12 cellular contexts compared by ENCODE assay signal in genomic region chr2:238235331-238235732, GRCh38. TPM values are rescaled to one million over a fixed set of nuclear protein-coding genes. Genes with fewer than 3 reads are reported as not detected.
DNase-seq lines count a peak whose midpoint lies in the region; ATAC-seq, FAIRE-seq and TF ChIP-seq lines count a peak whose summit lies in the region.
"Had no signal": no experiment of that assay in that cellular context is flagged by ENCODE, and none has a peak within 500 bp of the region (broad histone marks: within the 10 kb centered on the region; RNA-seq: fewer than 3 reads in every experiment).

No MANE protein-coding gene starts in this region.

- peaks cover 0 to 23% (median 0%) of the 10 kb centered on the region in 11 experiments; a peak in 9 of 22 replicates for H3K27me3 ChIP-seq in BLaER1 treated with 17β-estradiol and CSF1 and Interleukin-3, amounts not matched to agents 10 nM and 100 nM
- H3K27me3 ChIP-seq in H7 (ENCODE audit: control insufficient read depth, insufficient read depth, low read length) (peaks cover 62% of the 10 kb centered on the region), foreskin keratinocyte (peaks cover 64% of the 10 kb centered on the region)

- ATAC-seq in foreskin keratinocyte, result no peak
- ATAC-seq: Right ventricle myocardium inferior had no signal

- peaks cover 4% of the 10 kb centered on the region for H3K36me3 Mint-ChIP-seq in activated CD4-positive, alpha-beta memory T cell treated with anti-CD3 and anti-CD28 coated beads, Interleukin-2, amount 10 ng/mL, durations not matched to agents 7 days and 5 days (ENCODE audit: low read depth)

- FAIRE-seq in urothelium cell line (lab: Jason Lieb, UNC) (no peak), frontal cortex (lab: Jason Lieb, UNC) (no peak)
- FAIRE-seq: G401.6 had no signal

- H3K27ac ChIP-seq in BLaER1 treated with 17β-estradiol and CSF1 and Interleukin-3, amounts not matched to agents 10 nM and 100 nM, result no peak overlapping the region
- no peak overlapping the region for H3K27ac ChIP-seq in foreskin keratinocyte
- H3K27ac ChIP-seq: hepatocyte had no signal

- no peak for TF ChIP-seq CTCF in foreskin keratinocyte (conservative IDR thresholded peaks at IDR 0.05)

- H3K9me3 ChIP-seq in BLaER1 treated with 17β-estradiol and CSF1 and Interleukin-3, amounts not matched to agents 10 nM and 100 nM (replicated peaks in 1 of 11), result peaks cover 0 to 9% (median 2%) of the 10 kb centered on the region in 11 experiments; a peak in 7 of 22 replicates

- CTCF ChIA-PET in activated CD4-positive, alpha-beta memory T cell treated with anti-CD3 and anti-CD28 coated beads, Interleukin-2, amount 10 ng/mL, durations not matched to agents 7 days and 5 days (lab: Charles Lee), result no interaction called here

- peaks cover 45 to 71% (median 65%) of the 10 kb centered on the region in 10 experiments for H3K4me1 ChIP-seq in BLaER1 treated with 17β-estradiol and CSF1 and Interleukin-3, amounts not matched to agents 10 nM and 100 nM
- no peaks in the 10 kb centered on the region for H3K4me1 ChIP-seq in foreskin keratinocyte

- H3K27me3 Mint-ChIP-seq in activated CD4-positive, alpha-beta memory T cell treated with anti-CD3 and anti-CD28 coated beads, Interleukin-2, amount 10 ng/mL, durations not matched to agents 7 days and 5 days, result peaks cover 66% of the 10 kb centered on the region

- POLR2A ChIA-PET in activated CD4-positive, alpha-beta memory T cell treated with anti-CD3 and anti-CD28 coated beads, Interleukin-2, amount 10 ng/mL, durations not matched to agents 7 days and 5 days (lab: Charles Lee), result interaction anchor here (1.7 kb wide), 1 partner anchor 33 kb away, joined by 6 read pairs; no protein-coding TSS in a partner anchor

- H3K4me3 ChIP-seq in BLaER1 treated with 17β-estradiol and CSF1 and Interleukin-3, amounts not matched to agents 10 nM and 100 nM, result no peak overlapping the region
- H3K4me3 ChIP-seq in H7 (ENCODE audit: insufficient read depth, low read depth, low read length), result no peak overlapping the region
- H3K4me3 ChIP-seq: hepatocyte had no signal

- peak overlapping the region; percentile 14 to 98 (median 86); a peak in 20 of 22 replicates for H3K4me2 ChIP-seq in BLaER1 treated with 17β-estradiol and CSF1 and Interleukin-3, amounts not matched to agents 10 nM and 100 nM

- H3K9me3 Mint-ChIP-seq in activated CD4-positive, alpha-beta memory T cell treated with anti-CD3 and anti-CD28 coated beads, Interleukin-2, amount 10 ng/mL, durations not matched to agents 7 days and 5 days, result peaks cover 4% of the 10 kb centered on the region
- H3K9me3 Mint-ChIP-seq: central memory CD8-positive, alpha-beta T cell had no signal

- peaks cover 21% of the 10 kb centered on the region for H3K4me1 Mint-ChIP-seq in activated CD4-positive, alpha-beta memory T cell treated with anti-CD3 and anti-CD28 coated beads, Interleukin-2, amount 10 ng/mL, durations not matched to agents 7 days and 5 days

- H3K27ac Mint-ChIP-seq in activated CD4-positive, alpha-beta memory T cell treated with anti-CD3 and anti-CD28 coated beads, Interleukin-2, amount 10 ng/mL, durations not matched to agents 7 days and 5 days, result no peak overlapping the region

- H4K20me1 ChIP-seq in BLaER1 treated with 17β-estradiol and CSF1 and Interleukin-3, amounts not matched to agents 10 nM and 100 nM, result peaks cover 0 to 31% (median 12%) of the 10 kb centered on the region in 11 experiments; a peak in 14 of 22 replicates

- peak; percentile 21 for DNase-seq in H7
- DNase-seq in activated CD4-positive, alpha-beta memory T cell treated with anti-CD3 and anti-CD28 coated beads, Interleukin-2, amount 10 ng/mL, durations not matched to agents 7 days and 5 days, result no peak
- peak; percentile 56 for DNase-seq in islet precursor cell
- no peak for DNase-seq in urothelium cell line (ENCODE audit: low spot score)
- DNase-seq in DMS114 treated with DMSO at 0.1 percent for 48 hours (lab: John Stamatoyannopoulos, UW; ENCODE audit: unreplicated experiment), result no peak
- DNase-seq in frontal cortex (ENCODE audit: low spot score in 2 of 2), result no peak
- DNase-seq in foreskin keratinocyte, result no peak

- H3K4me3 Mint-ChIP-seq in activated CD4-positive, alpha-beta memory T cell treated with anti-CD3 and anti-CD28 coated beads, Interleukin-2, amount 10 ng/mL, durations not matched to agents 7 days and 5 days, result peak overlapping the region; percentile 38

- H3K9ac ChIP-seq in BLaER1 treated with 17β-estradiol and CSF1 and Interleukin-3, amounts not matched to agents 10 nM and 100 nM, result no peak overlapping the region

- no peaks in the 10 kb centered on the region for H3K36me3 ChIP-seq in BLaER1 treated with 17β-estradiol and CSF1 and Interleukin-3, amounts not matched to agents 10 nM and 100 nM
- no peaks in the 10 kb centered on the region for H3K36me3 ChIP-seq in H7 (replicated peaks; ENCODE audit: control insufficient read depth, insufficient read depth, low read length)

RNA-seq across cellular contexts. Expression of gene HES6, which starts 4.5 kb away (rescaled TPM):
- 52.2 and 67.4 TPM in 2 replicates for total RNA-seq in H7 (2014; rRNA removed; shearing (Covaris generic))
- 1 to 10 TPM; 2.7 to 3.7 TPM for total RNA-seq in activated CD4-positive, alpha-beta memory T cell treated with anti-CD3 and anti-CD28 coated beads, Interleukin-2, amount 10 ng/mL, durations not matched to agents 7 days and 5 days
- total RNA-seq in frontal cortex (67.7 TPM), foreskin keratinocyte (3.2 and 3.4 TPM in 2 replicates)
- polyA plus RNA-seq in foreskin keratinocyte, result 5.1 and 5.4 TPM in 2 replicates

RNA-seq across cellular contexts. Expression of gene ILKAP, which starts 31.8 kb away (rescaled TPM):
- total RNA-seq in H7 (2014; rRNA removed; shearing (Covaris generic)), result 12.8 and 18.5 TPM in 2 replicates
- 10 to 100 TPM; 50.8 to 54.3 TPM for total RNA-seq in activated CD4-positive, alpha-beta memory T cell treated with anti-CD3 and anti-CD28 coated beads, Interleukin-2, amount 10 ng/mL, durations not matched to agents 7 days and 5 days
- 73.4 TPM for total RNA-seq in frontal cortex
- total RNA-seq in foreskin keratinocyte, result 31.8 and 35.3 TPM in 2 replicates
- 41.1 and 44.2 TPM in 2 replicates for polyA plus RNA-seq in foreskin keratinocyte

RNA-seq across cellular contexts. Expression of gene PER2, which starts 53.1 kb away (rescaled TPM):
- 3.6 and 4.8 TPM in 2 replicates for total RNA-seq in H7 (2014; rRNA removed; shearing (Covaris generic))
- 1 to 10 TPM; 8.7 to 9.2 TPM for total RNA-seq in activated CD4-positive, alpha-beta memory T cell treated with anti-CD3 and anti-CD28 coated beads, Interleukin-2, amount 10 ng/mL, durations not matched to agents 7 days and 5 days
- total RNA-seq in frontal cortex (5.3 TPM), foreskin keratinocyte (2.2 and 3.7 TPM in 2 replicates)
- polyA plus RNA-seq in foreskin keratinocyte, result 0.48 and 1.0 TPM in 2 replicates

Comparison
In these comparisons a context has a peak if more than half of its experiments do, and no peak if none do; other contexts are left out.
1. DNase-seq: peak in H7 (single experiment) and islet precursor cell (single experiment); none in activated CD4-positive, alpha-beta memory T cell treated with anti-CD3 and anti-CD28 coated beads, Interleukin-2, amount 10 ng/mL, durations not matched to agents 7 days and 5 days (single experiment), urothelium cell line (single experiment), DMS114 treated with DMSO at 0.1 percent for 48 hours (single experiment), frontal cortex (0 of 2) and foreskin keratinocyte (0 of 2).
2. RNA of gene HES6, which starts 4.5 kb away (total RNA-seq): 67.7 TPM in frontal cortex (single experiment) and 52.2 to 67.4 TPM in H7; 2.7 to 3.7 TPM in activated CD4-positive, alpha-beta memory T cell treated with anti-CD3 and anti-CD28 coated beads, Interleukin-2, amount 10 ng/mL, durations not matched to agents 7 days and 5 days and 3.2 to 3.4 TPM in foreskin keratinocyte; every median in the first group is over 10 times any median in the second.